In genomic region chrX:71068052-71068918, GRCh38 we compare ENCODE assay signal across 1 cellular context.
TF ChIP-seq lines count a peak whose summit lies in the region.

TSS of gene SNX12 (minus strand) at chrX:71068334. CDS start at chrX:71068306, 28 bp downstream.

TF ChIP-seq in HepG2, 621 proteins besides CTCF, POLR2A, EP300 and RAD21 (continued from another document and continues in another):
- TF ChIP-seq, protein P1, sequence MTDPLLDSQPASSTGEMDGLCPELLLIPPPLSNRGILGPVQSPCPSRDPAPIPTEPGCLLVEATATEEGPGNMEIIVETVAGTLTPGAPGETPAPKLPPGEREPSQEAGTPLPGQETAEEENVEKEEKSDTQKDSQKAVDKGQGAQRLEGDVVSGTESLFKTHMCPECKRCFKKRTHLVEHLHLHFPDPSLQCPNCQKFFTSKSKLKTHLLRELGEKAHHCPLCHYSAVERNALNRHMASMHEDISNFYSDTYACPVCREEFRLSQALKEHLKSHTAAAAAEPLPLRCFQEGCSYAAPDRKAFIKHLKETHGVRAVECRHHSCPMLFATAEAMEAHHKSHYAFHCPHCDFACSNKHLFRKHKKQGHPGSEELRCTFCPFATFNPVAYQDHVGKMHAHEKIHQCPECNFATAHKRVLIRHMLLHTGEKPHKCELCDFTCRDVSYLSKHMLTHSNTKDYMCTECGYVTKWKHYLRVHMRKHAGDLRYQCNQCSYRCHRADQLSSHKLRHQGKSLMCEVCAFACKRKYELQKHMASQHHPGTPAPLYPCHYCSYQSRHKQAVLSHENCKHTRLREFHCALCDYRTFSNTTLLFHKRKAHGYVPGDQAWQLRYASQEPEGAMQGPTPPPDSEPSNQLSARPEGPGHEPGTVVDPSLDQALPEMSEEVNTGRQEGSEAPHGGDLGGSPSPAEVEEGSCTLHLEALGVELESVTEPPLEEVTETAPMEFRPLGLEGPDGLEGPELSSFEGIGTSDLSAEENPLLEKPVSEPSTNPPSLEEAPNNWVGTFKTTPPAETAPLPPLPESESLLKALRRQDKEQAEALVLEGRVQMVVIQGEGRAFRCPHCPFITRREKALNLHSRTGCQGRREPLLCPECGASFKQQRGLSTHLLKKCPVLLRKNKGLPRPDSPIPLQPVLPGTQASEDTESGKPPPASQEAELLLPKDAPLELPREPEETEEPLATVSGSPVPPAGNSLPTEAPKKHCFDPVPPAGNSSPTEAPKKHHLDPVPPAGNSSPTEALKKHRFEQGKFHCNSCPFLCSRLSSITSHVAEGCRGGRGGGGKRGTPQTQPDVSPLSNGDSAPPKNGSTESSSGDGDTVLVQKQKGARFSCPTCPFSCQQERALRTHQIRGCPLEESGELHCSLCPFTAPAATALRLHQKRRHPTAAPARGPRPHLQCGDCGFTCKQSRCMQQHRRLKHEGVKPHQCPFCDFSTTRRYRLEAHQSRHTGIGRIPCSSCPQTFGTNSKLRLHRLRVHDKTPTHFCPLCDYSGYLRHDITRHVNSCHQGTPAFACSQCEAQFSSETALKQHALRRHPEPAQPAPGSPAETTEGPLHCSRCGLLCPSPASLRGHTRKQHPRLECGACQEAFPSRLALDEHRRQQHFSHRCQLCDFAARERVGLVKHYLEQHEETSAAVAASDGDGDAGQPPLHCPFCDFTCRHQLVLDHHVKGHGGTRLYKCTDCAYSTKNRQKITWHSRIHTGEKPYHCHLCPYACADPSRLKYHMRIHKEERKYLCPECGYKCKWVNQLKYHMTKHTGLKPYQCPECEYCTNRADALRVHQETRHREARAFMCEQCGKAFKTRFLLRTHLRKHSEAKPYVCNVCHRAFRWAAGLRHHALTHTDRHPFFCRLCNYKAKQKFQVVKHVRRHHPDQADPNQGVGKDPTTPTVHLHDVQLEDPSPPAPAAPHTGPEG (CRISPR knock-in tag; IDR thresholded peaks at IDR 0.05) = no peak
- TF ChIP-seq MIXL1 (CRISPR knock-in tag; IDR thresholded peaks at IDR 0.05) = peak; percentile 37; the same call in 1 of the 2 replicates
- TF ChIP-seq MTF2 (CRISPR knock-in tag; IDR thresholded peaks at IDR 0.05; ENCODE audit: borderline replicate concordance) = no peak; the same call in 1 of the 2 replicates
- peak; percentile 29; the same call in 1 of the 2 replicates for TF ChIP-seq NCOR1 (IDR thresholded peaks at IDR 0.05; ENCODE audit: borderline replicate concordance, low read length)
- TF ChIP-seq JARID2 (CRISPR knock-in tag; IDR thresholded peaks at IDR 0.05; ENCODE audit: insufficient replicate concordance) = no peak
- TF ChIP-seq ZNF550 (CRISPR knock-in tag; IDR thresholded peaks at IDR 0.05; ENCODE audit: borderline replicate concordance) = no peak
- peak; percentile 63; the same call in 1 of the 2 replicates for TF ChIP-seq ARNTL (CRISPR knock-in tag; IDR thresholded peaks at IDR 0.05)
- TF ChIP-seq SNAI1 (CRISPR knock-in tag; IDR thresholded peaks at IDR 0.05; ENCODE audit: borderline replicate concordance) = no peak
- TF ChIP-seq ZNF329 (CRISPR knock-in tag; IDR thresholded peaks at IDR 0.05; ENCODE audit: low read depth) = no peak
- TF ChIP-seq ATF1 (CRISPR knock-in tag; IDR thresholded peaks at IDR 0.05) = peak; percentile 60; the same call in 1 of the 2 replicates
- no peak for TF ChIP-seq CHD2 (IDR thresholded peaks at IDR 0.05; ENCODE audit: low read depth, low read length)
- no peak for TF ChIP-seq KDM4B (CRISPR knock-in tag; IDR thresholded peaks at IDR 0.05)
- TF ChIP-seq ZNF256 (CRISPR knock-in tag; conservative IDR thresholded peaks at IDR 0.05) = no peak
- TF ChIP-seq NR2F6 (IDR thresholded peaks at IDR 0.05) = 0 out of 2 replicates have a peak, but pooled peaks have one; percentile 11
- TF ChIP-seq NR2F6 (CRISPR knock-in tag; IDR thresholded peaks at IDR 0.05) = no peak
- TF ChIP-seq ZBTB21 (CRISPR knock-in tag; IDR thresholded peaks at IDR 0.05) = no peak
- no peak for TF ChIP-seq ZNF629 (CRISPR knock-in tag; conservative IDR thresholded peaks at IDR 0.05)
- no peak for TF ChIP-seq NR3C1 (CRISPR knock-in tag; IDR thresholded peaks at IDR 0.05)
- no peak for TF ChIP-seq ZNF703 (CRISPR knock-in tag; IDR thresholded peaks at IDR 0.05; ENCODE audit: borderline replicate concordance)
- no peak for TF ChIP-seq DPF2 (CRISPR knock-in tag; IDR thresholded peaks at IDR 0.05; ENCODE audit: borderline replicate concordance, low read depth)
- TF ChIP-seq ZNF781 (CRISPR knock-in tag; IDR thresholded peaks at IDR 0.05; ENCODE audit: borderline replicate concordance, not compliant biosample characterization) = no peak
- no peak for TF ChIP-seq ZNF773 (CRISPR knock-in tag; IDR thresholded peaks at IDR 0.05; ENCODE audit: borderline replicate concordance)
- TF ChIP-seq, protein P2, sequence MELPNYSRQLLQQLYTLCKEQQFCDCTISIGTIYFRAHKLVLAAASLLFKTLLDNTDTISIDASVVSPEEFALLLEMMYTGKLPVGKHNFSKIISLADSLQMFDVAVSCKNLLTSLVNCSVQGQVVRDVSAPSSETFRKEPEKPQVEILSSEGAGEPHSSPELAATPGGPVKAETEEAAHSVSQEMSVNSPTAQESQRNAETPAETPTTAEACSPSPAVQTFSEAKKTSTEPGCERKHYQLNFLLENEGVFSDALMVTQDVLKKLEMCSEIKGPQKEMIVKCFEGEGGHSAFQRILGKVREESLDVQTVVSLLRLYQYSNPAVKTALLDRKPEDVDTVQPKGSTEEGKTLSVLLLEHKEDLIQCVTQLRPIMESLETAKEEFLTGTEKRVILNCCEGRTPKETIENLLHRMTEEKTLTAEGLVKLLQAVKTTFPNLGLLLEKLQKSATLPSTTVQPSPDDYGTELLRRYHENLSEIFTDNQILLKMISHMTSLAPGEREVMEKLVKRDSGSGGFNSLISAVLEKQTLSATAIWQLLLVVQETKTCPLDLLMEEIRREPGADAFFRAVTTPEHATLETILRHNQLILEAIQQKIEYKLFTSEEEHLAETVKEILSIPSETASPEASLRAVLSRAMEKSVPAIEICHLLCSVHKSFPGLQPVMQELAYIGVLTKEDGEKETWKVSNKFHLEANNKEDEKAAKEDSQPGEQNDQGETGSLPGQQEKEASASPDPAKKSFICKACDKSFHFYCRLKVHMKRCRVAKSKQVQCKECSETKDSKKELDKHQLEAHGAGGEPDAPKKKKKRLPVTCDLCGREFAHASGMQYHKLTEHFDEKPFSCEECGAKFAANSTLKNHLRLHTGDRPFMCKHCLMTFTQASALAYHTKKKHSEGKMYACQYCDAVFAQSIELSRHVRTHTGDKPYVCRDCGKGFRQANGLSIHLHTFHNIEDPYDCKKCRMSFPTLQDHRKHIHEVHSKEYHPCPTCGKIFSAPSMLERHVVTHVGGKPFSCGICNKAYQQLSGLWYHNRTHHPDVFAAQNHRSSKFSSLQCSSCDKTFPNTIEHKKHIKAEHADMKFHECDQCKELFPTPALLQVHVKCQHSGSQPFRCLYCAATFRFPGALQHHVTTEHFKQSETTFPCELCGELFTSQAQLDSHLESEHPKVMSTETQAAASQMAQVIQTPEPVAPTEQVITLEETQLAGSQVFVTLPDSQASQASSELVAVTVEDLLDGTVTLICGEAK (IDR thresholded peaks at IDR 0.05) = no peak
- TF ChIP-seq, protein P2 (CRISPR knock-in tag; IDR thresholded peaks at IDR 0.05) = no peak
- TF ChIP-seq IRX3 (CRISPR knock-in tag; IDR thresholded peaks at IDR 0.05; ENCODE audit: borderline replicate concordance, low read depth) = no peak
- no peak for TF ChIP-seq FOSL1 (CRISPR knock-in tag; IDR thresholded peaks at IDR 0.05; ENCODE audit: borderline replicate concordance)
- no peak for TF ChIP-seq ZEB1 (IDR thresholded peaks at IDR 0.05; ENCODE audit: insufficient replicate concordance, low read depth)
- TF ChIP-seq HDAC1 (CRISPR knock-in tag; IDR thresholded peaks at IDR 0.05) = peak; percentile 58; the same call in 1 of the 2 replicates
- no peak for TF ChIP-seq KLF13 (CRISPR knock-in tag; IDR thresholded peaks at IDR 0.05)
- peak; percentile 21 for TF ChIP-seq TEAD3 (CRISPR knock-in tag; optimal IDR thresholded peaks at IDR 0.05; ENCODE audit: borderline replicate concordance)
- no peak for TF ChIP-seq ZMYM2 (CRISPR knock-in tag; IDR thresholded peaks at IDR 0.05)
- no peak for TF ChIP-seq SRSF9 (IDR thresholded peaks at IDR 0.05; ENCODE audit: borderline replicate concordance, insufficient read depth, low read depth, low read length, poor library complexity, severe bottlenecking)
- no peak for TF ChIP-seq TAF15 (IDR thresholded peaks at IDR 0.05; ENCODE audit: low read depth, low read length, poor library complexity, severe bottlenecking)
- no peak for TF ChIP-seq ZBTB38 (CRISPR knock-in tag; IDR thresholded peaks at IDR 0.05)
- TF ChIP-seq ZNF17 (CRISPR knock-in tag; IDR thresholded peaks at IDR 0.05) = no peak
- TF ChIP-seq RFXAP (CRISPR knock-in tag; IDR thresholded peaks at IDR 0.05; ENCODE audit: borderline replicate concordance) = peak; percentile 99
- TF ChIP-seq GFI1 (CRISPR knock-in tag; IDR thresholded peaks at IDR 0.05; ENCODE audit: borderline replicate concordance) = no peak
- TF ChIP-seq, protein P3, sequence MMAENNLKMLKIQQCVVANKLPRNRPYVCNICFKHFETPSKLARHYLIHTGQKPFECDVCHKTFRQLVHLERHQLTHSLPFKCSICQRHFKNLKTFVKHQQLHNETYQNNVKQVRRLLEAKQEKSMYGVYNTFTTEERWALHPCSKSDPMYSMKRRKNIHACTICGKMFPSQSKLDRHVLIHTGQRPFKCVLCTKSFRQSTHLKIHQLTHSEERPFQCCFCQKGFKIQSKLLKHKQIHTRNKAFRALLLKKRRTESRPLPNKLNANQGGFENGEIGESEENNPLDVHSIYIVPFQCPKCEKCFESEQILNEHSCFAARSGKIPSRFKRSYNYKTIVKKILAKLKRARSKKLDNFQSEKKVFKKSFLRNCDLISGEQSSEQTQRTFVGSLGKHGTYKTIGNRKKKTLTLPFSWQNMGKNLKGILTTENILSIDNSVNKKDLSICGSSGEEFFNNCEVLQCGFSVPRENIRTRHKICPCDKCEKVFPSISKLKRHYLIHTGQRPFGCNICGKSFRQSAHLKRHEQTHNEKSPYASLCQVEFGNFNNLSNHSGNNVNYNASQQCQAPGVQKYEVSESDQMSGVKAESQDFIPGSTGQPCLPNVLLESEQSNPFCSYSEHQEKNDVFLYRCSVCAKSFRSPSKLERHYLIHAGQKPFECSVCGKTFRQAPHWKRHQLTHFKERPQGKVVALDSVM (CRISPR knock-in tag; IDR thresholded peaks at IDR 0.05) = 0 out of 2 replicates have a peak, but pooled peaks have one; percentile 24
- TF ChIP-seq ZNF326 (CRISPR knock-in tag; IDR thresholded peaks at IDR 0.05; ENCODE audit: borderline replicate concordance) = no peak
- TF ChIP-seq ZKSCAN1 (IDR thresholded peaks at IDR 0.05; ENCODE audit: low read length) = no peak
- no peak for TF ChIP-seq LBX2 (CRISPR knock-in tag; IDR thresholded peaks at IDR 0.05; ENCODE audit: borderline replicate concordance)
- no peak for TF ChIP-seq ZFAT (CRISPR knock-in tag; conservative IDR thresholded peaks at IDR 0.05)
